In genomic region chr19:6693681-6694080, GRCh38 we compare ENCODE assay signal across 1 cellular context.
TF ChIP-seq lines count a peak whose summit lies in the region.

No MANE protein-coding gene starts in this region.

TF ChIP-seq in HepG2, 621 proteins besides CTCF, POLR2A, EP300 and RAD21:
- no peak for TF ChIP-seq ZNF510 (CRISPR knock-in tag; IDR thresholded peaks at IDR 0.05; ENCODE audit: low read depth)
- 0 out of 2 replicates have a peak, but pooled peaks have one; percentile 20 for TF ChIP-seq SSRP1 (CRISPR knock-in tag; IDR thresholded peaks at IDR 0.05)
- TF ChIP-seq POLR2G (IDR thresholded peaks at IDR 0.05; ENCODE audit: low read depth, low read length), result peak; percentile 52
- peak; percentile 12 for TF ChIP-seq RBM22 (optimal IDR thresholded peaks at IDR 0.05; ENCODE audit: low read length)
- TF ChIP-seq ZFP1 (CRISPR knock-in tag; IDR thresholded peaks at IDR 0.05), result no peak
- peak; percentile 5; the same call in 1 of the 2 replicates for TF ChIP-seq SP2 (CRISPR knock-in tag; IDR thresholded peaks at IDR 0.05)
- TF ChIP-seq PBX2 (CRISPR knock-in tag; IDR thresholded peaks at IDR 0.05), result no peak
- TF ChIP-seq POLR2AphosphoS2 (IDR thresholded peaks at IDR 0.05; ENCODE audit: low read depth, low read length), result 0 out of 2 replicates have a peak, but pooled peaks have one; percentile 46
- TF ChIP-seq IRX3 (CRISPR knock-in tag; IDR thresholded peaks at IDR 0.05; ENCODE audit: borderline replicate concordance, low read depth), result no peak
- TF ChIP-seq SALL1 (CRISPR knock-in tag; IDR thresholded peaks at IDR 0.05), result peak; percentile 5; the same call in 1 of the 2 replicates
- no peak for TF ChIP-seq ZNF350 (CRISPR knock-in tag; IDR thresholded peaks at IDR 0.05; ENCODE audit: borderline replicate concordance, low read depth)
